In the genomic region with DNA sequence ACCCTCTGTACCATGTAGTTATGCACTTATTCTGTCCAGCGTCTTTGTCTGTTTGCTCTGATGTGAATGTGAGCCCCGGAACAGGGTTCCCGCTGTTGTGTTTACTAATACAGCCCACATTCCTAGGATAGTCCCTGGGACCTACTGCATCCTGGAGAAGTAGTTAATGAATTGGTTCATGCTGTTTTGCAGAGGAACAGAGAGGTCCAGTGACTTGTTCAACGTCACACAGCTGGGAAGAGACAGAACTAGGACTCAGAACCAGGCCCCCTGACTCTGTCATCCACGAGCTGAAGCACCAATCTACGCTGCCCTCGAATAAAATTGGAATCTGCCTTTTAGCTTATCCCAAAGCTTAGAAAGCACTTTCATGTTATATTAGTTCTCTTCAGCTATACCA, we compare ENCODE assay signal across 20 cellular contexts. TPM values are rescaled to one million over a fixed set of nuclear protein-coding genes. Genes with fewer than 3 reads are reported as not detected.
DNase-seq lines count a peak whose midpoint lies in the region; ATAC-seq and TF ChIP-seq lines count a peak whose summit lies in the region.
"Had no signal": no experiment of that assay in that cellular context is flagged by ENCODE, and none has a peak within 500 bp of the region (broad histone marks: within the 10 kb centered on the region; RNA-seq: fewer than 3 reads in every experiment).

No MANE protein-coding gene starts in this region.

- no peak for TF ChIP-seq POLR2A in heart left ventricle (IDR thresholded peaks at IDR 0.05)

- peaks cover 0 to 54% (median 17%) of the 10 kb centered on the region in 12 donors for H3K4me1 ChIP-seq in heart left ventricle

- H3K36me3 Mint-ChIP-seq in natural killer cell treated with Interleukin-12 subunit alpha and Interleukin-12 subunit beta and Interleukin-15 and Interleukin-18, amount 100 ng/mL, for 72 hours, result no peaks in the 10 kb centered on the region
- H3K36me3 Mint-ChIP-seq: CD4-positive, alpha-beta memory T cell had no signal

- no peak overlapping the region for H3K4me3 Mint-ChIP-seq in natural killer cell treated with Interleukin-12 subunit alpha and Interleukin-12 subunit beta and Interleukin-15 and Interleukin-18, amount 100 ng/mL, for 72 hours
- H3K4me3 Mint-ChIP-seq: CD4-positive, alpha-beta memory T cell had no signal

- H3K9me3 Mint-ChIP-seq in natural killer cell treated with Interleukin-12 subunit alpha and Interleukin-12 subunit beta and Interleukin-15 and Interleukin-18, amount 100 ng/mL, for 72 hours, result no peaks in the 10 kb centered on the region

- H3K4me1 Mint-ChIP-seq in natural killer cell treated with Interleukin-12 subunit alpha and Interleukin-12 subunit beta and Interleukin-15 and Interleukin-18, amount 100 ng/mL, for 72 hours (ENCODE audit: low read depth in 2 of 2), result peaks cover 0 to 6% of the 10 kb centered on the region in 2 donors

- H3K36me3 ChIP-seq in heart left ventricle, result peaks cover 0 to 18% (median 0%) of the 10 kb centered on the region in 9 donors

- H3K27me3 ChIP-seq in heart left ventricle (no peaks in the 10 kb centered on the region), layer of hippocampus (ENCODE audit: control insufficient read depth, insufficient read depth, low read length) (no peaks in the 10 kb centered on the region)

- no peak overlapping the region for H3K27ac Mint-ChIP-seq in natural killer cell treated with Interleukin-12 subunit alpha and Interleukin-12 subunit beta and Interleukin-15 and Interleukin-18, amount 100 ng/mL, for 72 hours
- H3K27ac Mint-ChIP-seq: CD4-positive, alpha-beta memory T cell had no signal

- no peak for DNase-seq in heart left ventricle
- no peak for DNase-seq in cardiac septum (ENCODE audit: low spot score)
- DNase-seq in caudate nucleus (lab: John Stamatoyannopoulos, UW), result no peak
- no peak for DNase-seq in substantia nigra (lab: John Stamatoyannopoulos, UW)
- DNase-seq in NCI-H82 treated with DMSO at 0.1 percent for 48 hours (lab: John Stamatoyannopoulos, UW; ENCODE audit: unreplicated experiment), result no peak
- DNase-seq in natural killer cell treated with Interleukin-12 subunit alpha and Interleukin-12 subunit beta and Interleukin-15 and Interleukin-18, amount 100 ng/mL, for 72 hours (ENCODE audit: low spot score), result no peak
- DNase-seq: CD4-positive, alpha-beta memory T cell; DMS79 treated with DMSO at 0.1 percent for 48 hours; HCEC 1CT; KG1; NCI-H1417 treated with DMSO at 0.1 percent for 48 hours; NCI-H1930; NCI-H2171; NCI-H446 treated with DMSO at 0.1 percent for 48 hours; OCI-M1; RPMI8226 had no signal

- no peaks in the 10 kb centered on the region for H3K9me3 ChIP-seq in heart left ventricle

- peaks cover 0 to 6% of the 10 kb centered on the region in 2 donors for H3K27me3 Mint-ChIP-seq in natural killer cell treated with Interleukin-12 subunit alpha and Interleukin-12 subunit beta and Interleukin-15 and Interleukin-18, amount 100 ng/mL, for 72 hours

- intact Hi-C loops in heart left ventricle (cut with DNase I) (loop anchor here in 2 of 10 donors (5.0 kb wide), 2 partner anchors 44 to 59 kb away; no protein-coding TSS in a partner anchor), cardiac septum (cut with DNase I) (loop anchor here (5.0 kb wide), 2 partner anchors 39 to 59 kb away; no protein-coding TSS in a partner anchor)

- no peak for TF ChIP-seq CTCF in heart left ventricle (IDR thresholded peaks at IDR 0.05)

- no peak for ATAC-seq in heart left ventricle
- ATAC-seq in HG03280 (IDR thresholded peaks at IDR 0.05; ENCODE audit: unreplicated experiment), result no peak
- ATAC-seq in natural killer cell treated with Interleukin-12 subunit alpha and Interleukin-12 subunit beta and Interleukin-15 and Interleukin-18, amount 100 ng/mL, for 72 hours, result no peak

- peak overlapping the region; percentile 18 to 76 (median 52) for H3K4me3 ChIP-seq in heart left ventricle

- H3K27ac ChIP-seq in heart left ventricle, result peak overlapping the region; percentile 54 to 93 (median 82)
- H3K27ac ChIP-seq in caudate nucleus (ENCODE audit: low read depth, low read length), result peak overlapping the region; percentile 81
- H3K27ac ChIP-seq in layer of hippocampus (ENCODE audit: low read depth, low read length), result peak overlapping the region; percentile 82
- H3K27ac ChIP-seq in substantia nigra (ENCODE audit: low read depth, low read length, poor library complexity, severe bottlenecking), result peak overlapping the region; percentile 44
- H3K27ac ChIP-seq: 22Rv1 had no signal

- 61 to 75% (median 70%) methylated on average over 7 of the region's 7 CpGs for WGBS in heart left ventricle, 4 donors

RNA-seq across cellular contexts. Expression of a gene that starts 0.8 kb away (rescaled TPM):
- total RNA-seq in heart left ventricle (100 to 1,000 TPM in 1 of 9 donors, 10 to 100 TPM in 8; 37.1 to 182 (median 69.8) TPM), cardiac septum (71.0 TPM)
- polyA plus RNA-seq in heart left ventricle, result 10 to 100 TPM; 44.2 to 72.5 TPM
- total RNA-seq in natural killer cell treated with Interleukin-12 subunit alpha and Interleukin-12 subunit beta and Interleukin-15 and Interleukin-18, amount 100 ng/mL, for 72 hours, result not detected
- total RNA-seq: CD4-positive, alpha-beta memory T cell had no signal
- polyA plus RNA-seq: CD4-positive, alpha-beta memory T cell had no signal

RNA-seq across cellular contexts. Expression of a gene that starts 34.0 kb away (rescaled TPM):
- under 1 TPM in 3 of 9 donors, not detected in 6; 0.12 to 0.31 (median 0.22) TPM for total RNA-seq in heart left ventricle
- polyA plus RNA-seq in heart left ventricle, result under 1 TPM in 1 of 2 donors, not detected in 1; 0.04 TPM
- total RNA-seq in cardiac septum, result 0.38 TPM
- not detected for total RNA-seq in natural killer cell treated with Interleukin-12 subunit alpha and Interleukin-12 subunit beta and Interleukin-15 and Interleukin-18, amount 100 ng/mL, for 72 hours
- total RNA-seq: CD4-positive, alpha-beta memory T cell had no signal
- polyA plus RNA-seq: BJ had no signal

Comparison
In these comparisons a context has a peak if more than half of its experiments do, and no peak if none do; other contexts are left out.
1. RNA of a gene that starts 0.8 kb away (total RNA-seq): 71.0 TPM in cardiac septum (single experiment) and 37.1 to 182 TPM in heart left ventricle; not detected in natural killer cell treated with Interleukin-12 subunit alpha and Interleukin-12 subunit beta and Interleukin-15 and Interleukin-18, amount 100 ng/mL, for 72 hours; every median in the first group is over 10 times any median in the second.
2. Peak in every context shown above with its lines, with median percentiles within 50 percentile points of each other: H3K27ac ChIP-seq.